In genomic region chr3:46558184-46559029, GRCh38 we compare ENCODE assay signal across 1 cellular context.
TF ChIP-seq lines count a peak whose summit lies in the region.

No MANE protein-coding gene starts in this region.

TF ChIP-seq in HepG2, 621 proteins besides CTCF, POLR2A, EP300 and RAD21 (continued from another document):
- no peak; the same call in 1 of the 2 replicates for TF ChIP-seq ARID4A (CRISPR knock-in tag; IDR thresholded peaks at IDR 0.05; ENCODE audit: borderline replicate concordance)
- TF ChIP-seq ZNF20 (CRISPR knock-in tag; IDR thresholded peaks at IDR 0.05) = no peak
- TF ChIP-seq GPBP1L1 (CRISPR knock-in tag; IDR thresholded peaks at IDR 0.05) = no peak
- peak; percentile 71 for TF ChIP-seq GATAD1 (CRISPR knock-in tag; IDR thresholded peaks at IDR 0.05)
- TF ChIP-seq TSC22D2 (CRISPR knock-in tag; IDR thresholded peaks at IDR 0.05; ENCODE audit: borderline replicate concordance) = no peak
- TF ChIP-seq ZFP41 (CRISPR knock-in tag; IDR thresholded peaks at IDR 0.05; ENCODE audit: borderline replicate concordance) = no peak
- no peak for TF ChIP-seq ZNF143 (CRISPR knock-in tag; IDR thresholded peaks at IDR 0.05)
- TF ChIP-seq ELF3 (CRISPR knock-in tag; IDR thresholded peaks at IDR 0.05) = peak; percentile 10; the same call in 1 of the 2 replicates
- TF ChIP-seq ERF (CRISPR knock-in tag; IDR thresholded peaks at IDR 0.05) = peak; percentile 52; the same call in 1 of the 2 replicates
- no peak for TF ChIP-seq DPF2 (CRISPR knock-in tag; IDR thresholded peaks at IDR 0.05; ENCODE audit: borderline replicate concordance, low read depth)
- TF ChIP-seq CEBPB (IDR thresholded peaks at IDR 0.05; ENCODE audit: borderline replicate concordance, low read depth, low read length) = no peak
- TF ChIP-seq ZNF337 (CRISPR knock-in tag; IDR thresholded peaks at IDR 0.05; ENCODE audit: borderline replicate concordance, low read depth) = no peak
- TF ChIP-seq ZNF280D (CRISPR knock-in tag; IDR thresholded peaks at IDR 0.05) = no peak
- TF ChIP-seq HNF4A (CRISPR knock-in tag; IDR thresholded peaks at IDR 0.05) = peak; percentile 14; the same call in 1 of the 2 replicates
- TF ChIP-seq ETV5 (CRISPR knock-in tag; IDR thresholded peaks at IDR 0.05; ENCODE audit: borderline replicate concordance) = peak; percentile 38; the same call in 1 of the 2 replicates
- no peak for TF ChIP-seq ZNF430 (CRISPR knock-in tag; IDR thresholded peaks at IDR 0.05)
- TF ChIP-seq ZNF501 (CRISPR knock-in tag; IDR thresholded peaks at IDR 0.05) = peak; percentile 22
- TF ChIP-seq ZBTB43 (CRISPR knock-in tag; conservative IDR thresholded peaks at IDR 0.05) = no peak
- no peak for TF ChIP-seq ZNF781 (CRISPR knock-in tag; IDR thresholded peaks at IDR 0.05; ENCODE audit: borderline replicate concordance, not compliant biosample characterization)
- TF ChIP-seq PLSCR1 (CRISPR knock-in tag; IDR thresholded peaks at IDR 0.05; ENCODE audit: borderline replicate concordance) = no peak
- no peak for TF ChIP-seq ZC3H4 (CRISPR knock-in tag; IDR thresholded peaks at IDR 0.05; ENCODE audit: borderline replicate concordance)
- 0 out of 2 replicates have a peak, but pooled peaks have one; percentile 29 for TF ChIP-seq ZBTB49 (CRISPR knock-in tag; IDR thresholded peaks at IDR 0.05; ENCODE audit: borderline replicate concordance)
- TF ChIP-seq HNF1A (IDR thresholded peaks at IDR 0.05; ENCODE audit: low read depth) = no peak
- no peak for TF ChIP-seq HNF1A (CRISPR knock-in tag; IDR thresholded peaks at IDR 0.05; ENCODE audit: borderline replicate concordance)
- TF ChIP-seq FOXC1 (CRISPR knock-in tag; IDR thresholded peaks at IDR 0.05; ENCODE audit: borderline replicate concordance) = 0 out of 2 replicates have a peak, but pooled peaks have one; percentile 38
- no peak for TF ChIP-seq SNAPC5 (CRISPR knock-in tag; IDR thresholded peaks at IDR 0.05; ENCODE audit: borderline replicate concordance)
- 0 out of 4 replicates have a peak, but pooled peaks of 1 of the 2 experiments have one; percentile 34 for TF ChIP-seq KLF16 (CRISPR knock-in tag; IDR thresholded peaks at IDR 0.05)
- 0 out of 2 replicates have a peak, but pooled peaks have one; percentile 21 for TF ChIP-seq ZNF354B (CRISPR knock-in tag; IDR thresholded peaks at IDR 0.05)
- no peak for TF ChIP-seq THAP7 (CRISPR knock-in tag; IDR thresholded peaks at IDR 0.05)
- no peak for TF ChIP-seq HES4 (CRISPR knock-in tag; IDR thresholded peaks at IDR 0.05; ENCODE audit: borderline replicate concordance)
